8 cellular contexts compared by ENCODE assay signal in the genomic region with DNA sequence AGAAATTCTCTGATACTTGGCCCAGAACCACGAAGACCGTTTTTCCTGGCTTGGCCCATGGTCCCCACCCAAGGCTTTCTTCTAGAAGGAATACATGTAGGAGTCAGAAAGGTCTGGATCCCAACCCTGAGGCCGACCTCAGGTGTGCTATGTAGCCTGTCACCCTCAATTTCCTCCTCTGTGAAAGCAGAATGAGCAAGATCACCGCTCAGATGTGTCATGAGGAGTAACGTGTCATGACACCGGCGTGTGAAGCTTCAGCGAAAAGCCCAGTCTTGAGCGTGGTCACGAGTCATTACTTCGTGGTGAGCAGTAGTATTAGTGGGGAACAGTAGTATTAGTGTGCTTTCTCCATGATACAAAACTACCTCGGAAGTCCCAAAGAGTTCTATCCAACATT.
DNase-seq lines count a peak whose midpoint lies in the region; ATAC-seq, FAIRE-seq and TF ChIP-seq lines count a peak whose summit lies in the region.

No MANE protein-coding gene starts in this region.

- DNase-seq in A549 (ENCODE audit: low read depth in 1 of 2, low spot score in 1 of 2) (no peak), fibroblast of lung (ENCODE audit: low read depth in 2 of 2) (peak; percentile 17 to 69), immature natural killer cell (no peak), occipital lobe (lab: John Stamatoyannopoulos, UW) (no peak), mucosa of gallbladder (ENCODE audit: low spot score) (no peak), GM20000 (ENCODE audit: low spot score) (no peak)

- no peaks in the 10 kb centered on the region for H3K36me3 ChIP-seq in fibroblast of lung (ENCODE audit: control insufficient read depth, insufficient read depth, low read length)

- H3K27ac Mint-ChIP-seq in immature natural killer cell = no peak overlapping the region

- H3K4me2 ChIP-seq in A549 (peak overlapping the region; percentile 85), fibroblast of lung (ENCODE audit: extremely low read depth, insufficient read depth, low read length) (no peak overlapping the region)

- no peak overlapping the region for H3K4me3 Mint-ChIP-seq in immature natural killer cell

- TF ChIP-seq EP300 in A549 (IDR thresholded peaks at IDR 0.05) = no peak

- no peaks in the 10 kb centered on the region for H3K79me2 ChIP-seq in fibroblast of lung (ENCODE audit: control insufficient read depth, insufficient read depth, low read length)

- no peaks in the 10 kb centered on the region for H3K9me3 ChIP-seq in A549
- H3K9me3 ChIP-seq in fibroblast of lung (ENCODE audit: control insufficient read depth, insufficient read depth, low read depth, low read length) = no peaks in the 10 kb centered on the region

- no peak overlapping the region for H2AFZ ChIP-seq in fibroblast of lung (ENCODE audit: low read length)

- H4K20me1 ChIP-seq in fibroblast of lung (ENCODE audit: control insufficient read depth, extremely low read depth, insufficient read depth, low read length) = no peaks in the 10 kb centered on the region

- H3K27ac ChIP-seq in A549 (peak overlapping the region; percentile 94 to 100), fibroblast of lung (ENCODE audit: insufficient read depth, low read length) (no peak overlapping the region)

- no peaks in the 10 kb centered on the region for H3K9me3 Mint-ChIP-seq in immature natural killer cell

- no peak for TF ChIP-seq POLR2A in A549 (IDR thresholded peaks at IDR 0.05; ENCODE audit: low read length)

- CTCF ChIA-PET in A549 (lab: Yijun Ruan, JAX) = interaction anchor here (0.6 to 11.5 kb wide), 2 partner anchors 42 to 238 kb away, joined by 3 to 120 read pairs; no protein-coding TSS in a partner anchor

- peaks cover 75% of the 10 kb centered on the region for H3K4me1 ChIP-seq in A549
- no peaks in the 10 kb centered on the region for H3K4me1 ChIP-seq in fibroblast of lung (ENCODE audit: control insufficient read depth, extremely low read depth, insufficient read depth, low read length)

- no peaks in the 10 kb centered on the region for H3K27me3 Mint-ChIP-seq in immature natural killer cell (ENCODE audit: low read depth in 3 of 3)

- H3K4me3 ChIP-seq in A549 = no peak overlapping the region
- H3K4me3 ChIP-seq in fibroblast of lung (replicated peaks in 1 of 4; ENCODE audit: control extremely low read depth in 1 of 4, insufficient read depth in 1 of 4, low read depth in 3 of 4, low read length in 4 of 4) = no peak overlapping the region

- TF ChIP-seq CTCF in A549 (IDR thresholded peaks at IDR 0.05) (no peak), fibroblast of lung (conservative IDR thresholded peaks at IDR 0.05 in 1 of 2, IDR thresholded peaks at IDR 0.05 in 1 of 2; ENCODE audit: low read depth in 1 of 2, low read length in 2 of 2) (no peak), GM20000 (IDR thresholded peaks at IDR 0.05; ENCODE audit: extremely low read depth, missing control alignments) (no peak)

- no peak for FAIRE-seq in A549 (lab: Jason Lieb, UNC)

- TF ChIP-seq RAD21 in A549 (conservative IDR thresholded peaks at IDR 0.05 in 1 of 2, IDR thresholded peaks at IDR 0.05 in 1 of 2) = no peak

- whole genome bisulfite sequencing in A549 (ENCODE audit: missing lambda C conversion rate) = 83% methylated on average over 12 of the region's 12 CpGs

- no peaks in the 10 kb centered on the region for H3K4me1 Mint-ChIP-seq in immature natural killer cell

- ATAC-seq in A549 (no peak), GM18909 (IDR thresholded peaks at IDR 0.05; ENCODE audit: poor library complexity, unreplicated experiment) (peak; percentile 43), HG03175 (IDR thresholded peaks at IDR 0.05; ENCODE audit: unreplicated experiment) (peak; percentile 43)

- no peaks in the 10 kb centered on the region for H3K36me3 Mint-ChIP-seq in immature natural killer cell

- no peak overlapping the region for H3K9ac ChIP-seq in fibroblast of lung (ENCODE audit: insufficient read depth, low read length)

- no peaks in the 10 kb centered on the region for H3K27me3 ChIP-seq in fibroblast of lung (ENCODE audit: control insufficient read depth, insufficient read depth, low read length)

- POLR2A ChIA-PET in A549 (lab: Yijun Ruan, JAX) = interaction anchor here (1.0 kb wide), 1 partner anchor 146 kb away, joined by 3 read pairs; a partner anchor contains a TSS

TF ChIP-seq in A549, 52 proteins besides CTCF, POLR2A, EP300 and RAD21:
- TF ChIP-seq FOSL2 (IDR thresholded peaks at IDR 0.05) (no peak), FOSL2 (CRISPR knock-in tag; IDR thresholded peaks at IDR 0.05) (no peak)

Comparison
In these comparisons a context has a peak if more than half of its experiments do, and no peak if none do; other contexts are left out.
1. ATAC-seq: peak in GM18909 (single experiment) and HG03175 (single experiment); none in A549 (0 of 2).
2. DNase-seq: peak in fibroblast of lung (2 of 2); none in A549 (0 of 2), immature natural killer cell (0 of 3), occipital lobe (single experiment), mucosa of gallbladder (single experiment) and GM20000 (single experiment).